In the genomic region with DNA sequence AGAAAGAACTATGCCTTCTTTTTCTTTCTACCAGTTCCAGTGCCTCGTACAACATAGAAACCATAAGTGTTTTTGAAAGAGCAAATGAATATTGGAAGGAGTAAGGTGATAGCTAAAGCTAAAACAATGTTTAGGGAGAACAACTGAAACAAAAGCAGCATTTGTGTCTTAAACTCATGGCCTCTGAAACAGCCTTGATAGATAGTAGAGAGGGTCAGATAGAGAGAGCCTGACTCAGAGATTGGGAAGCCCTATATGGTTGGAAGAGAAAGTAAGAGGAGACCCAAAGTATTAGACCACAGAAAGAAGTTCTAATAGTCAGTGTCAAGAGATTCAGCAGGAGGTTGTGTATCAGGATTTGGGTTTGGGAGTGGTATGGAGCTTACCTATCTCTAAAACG, we compare ENCODE assay signal across 1 cellular context.
TF ChIP-seq lines count a peak whose summit lies in the region.

No MANE protein-coding gene starts in this region.

TF ChIP-seq in SK-N-SH, 30 proteins besides CTCF, POLR2A, EP300 and RAD21 (continued from another document):
- TF ChIP-seq, protein P1, sequence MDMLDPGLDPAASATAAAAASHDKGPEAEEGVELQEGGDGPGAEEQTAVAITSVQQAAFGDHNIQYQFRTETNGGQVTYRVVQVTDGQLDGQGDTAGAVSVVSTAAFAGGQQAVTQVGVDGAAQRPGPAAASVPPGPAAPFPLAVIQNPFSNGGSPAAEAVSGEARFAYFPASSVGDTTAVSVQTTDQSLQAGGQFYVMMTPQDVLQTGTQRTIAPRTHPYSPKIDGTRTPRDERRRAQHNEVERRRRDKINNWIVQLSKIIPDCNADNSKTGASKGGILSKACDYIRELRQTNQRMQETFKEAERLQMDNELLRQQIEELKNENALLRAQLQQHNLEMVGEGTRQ (IDR thresholded peaks at IDR 0.05; ENCODE audit: borderline replicate concordance, low read depth, low read length), result no peak
- no peak for TF ChIP-seq FOSL2 (IDR thresholded peaks at IDR 0.05; ENCODE audit: borderline replicate concordance, low read depth)
- no peak for TF ChIP-seq FOXM1 (IDR thresholded peaks at IDR 0.05; ENCODE audit: low read depth)
- no peak for TF ChIP-seq YY1 (IDR thresholded peaks at IDR 0.05; ENCODE audit: low read depth)
- no peak for TF ChIP-seq NFIC (IDR thresholded peaks at IDR 0.05; ENCODE audit: borderline replicate concordance)
- TF ChIP-seq, protein P2, sequence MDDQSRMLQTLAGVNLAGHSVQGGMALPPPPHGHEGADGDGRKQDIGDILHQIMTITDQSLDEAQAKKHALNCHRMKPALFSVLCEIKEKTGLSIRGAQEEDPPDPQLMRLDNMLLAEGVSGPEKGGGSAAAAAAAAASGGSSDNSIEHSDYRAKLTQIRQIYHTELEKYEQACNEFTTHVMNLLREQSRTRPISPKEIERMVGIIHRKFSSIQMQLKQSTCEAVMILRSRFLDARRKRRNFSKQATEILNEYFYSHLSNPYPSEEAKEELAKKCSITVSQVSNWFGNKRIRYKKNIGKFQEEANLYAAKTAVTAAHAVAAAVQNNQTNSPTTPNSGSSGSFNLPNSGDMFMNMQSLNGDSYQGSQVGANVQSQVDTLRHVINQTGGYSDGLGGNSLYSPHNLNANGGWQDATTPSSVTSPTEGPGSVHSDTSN (IDR thresholded peaks at IDR 0.05), result no peak
- no peak for TF ChIP-seq FOXJ3 (CRISPR knock-in tag; IDR thresholded peaks at IDR 0.05)
